ENCODE assay signal across 8 cellular contexts in genomic region chr3:47824541-47825473, GRCh38. TPM values are rescaled to one million over a fixed set of nuclear protein-coding genes. Genes with fewer than 3 reads are reported as not detected.
DNase-seq lines count a peak whose midpoint lies in the region; ATAC-seq, FAIRE-seq and TF ChIP-seq lines count a peak whose summit lies in the region.

No MANE protein-coding gene starts in this region.

- H2AFZ ChIP-seq in hepatocyte: peak overlapping the region; percentile 93

- no peaks in the 10 kb centered on the region for H3K27me3 Mint-ChIP-seq in T-helper 17 cell

- ATAC-seq in HG02623 (IDR thresholded peaks at IDR 0.05; ENCODE audit: unreplicated experiment) (peak; percentile 91), T-helper 17 cell (peak; percentile 99)

- peak; percentile 86 for TF ChIP-seq POLR2A in GM12892 (IDR thresholded peaks at IDR 0.05; ENCODE audit: low read depth, low read length)

- H3K79me2 ChIP-seq in hepatocyte: peaks cover 36% of the 10 kb centered on the region

- H3K9me2 ChIP-seq in hepatocyte (replicated peaks; ENCODE audit: insufficient read depth): no peaks in the 10 kb centered on the region

- H3K4me1 ChIP-seq in ascending aorta: peaks cover 5 to 6% of the 10 kb centered on the region in 2 donors
- H3K4me1 ChIP-seq in hepatocyte (ENCODE audit: insufficient read depth): peaks cover 8% of the 10 kb centered on the region

- H4K20me1 ChIP-seq in hepatocyte (ENCODE audit: insufficient read depth, poor library complexity, severe bottlenecking): peaks cover 8% of the 10 kb centered on the region

- H3K27me3 ChIP-seq in ascending aorta (no peaks in the 10 kb centered on the region), hepatocyte (no peaks in the 10 kb centered on the region)

- peak overlapping the region; percentile 84 to 85 for H3K27ac ChIP-seq in ascending aorta
- H3K27ac ChIP-seq in hepatocyte: peak overlapping the region; percentile 83

- DNase-seq in GM12892 (ENCODE audit: insufficient read length) (peak; percentile 96), NCI-H1092 treated with DMSO at 0.1 percent for 48 hours (lab: John Stamatoyannopoulos, UW) (peak; percentile 75), T-helper 17 cell (peak; percentile 75 to 76 (median 76)), ascending aorta (ENCODE audit: low spot score in 2 of 2) (peak in 1 of 2 donors; percentile 86), hepatocyte (ENCODE audit: low spot score) (peak; percentile 93), retinal pigment epithelial cell (ENCODE audit: low read depth) (peak; percentile 55), mesenteric fat pad (ENCODE audit: low spot score) (no peak)

- H3K36me3 Mint-ChIP-seq in T-helper 17 cell (ENCODE audit: low read depth): no peaks in the 10 kb centered on the region

- peak overlapping the region; percentile 91 for H3K4me2 ChIP-seq in hepatocyte

- peak overlapping the region; percentile 91 for H3K4me3 Mint-ChIP-seq in T-helper 17 cell

- intact Hi-C loops in ascending aorta (cut with DNase I): loop anchor here (2.0 kb wide), 1 partner anchor 22 kb away; the partner anchor contains the start of gene DHX30

- peak overlapping the region; percentile 91 for H3K27ac Mint-ChIP-seq in T-helper 17 cell

- peak overlapping the region; percentile 99 to 100 for H3K4me3 ChIP-seq in ascending aorta
- H3K4me3 ChIP-seq in hepatocyte: peak overlapping the region; percentile 100
- peak overlapping the region; percentile 88 for H3K4me3 ChIP-seq in retinal pigment epithelial cell (ENCODE audit: low read length)

- peak; percentile 97 for FAIRE-seq in GM12892 (lab: Jason Lieb, UNC)

- H3K9me3 ChIP-seq in T-helper 17 cell (ENCODE audit: control insufficient read depth, low read length, poor library complexity, severe bottlenecking) (no peaks in the 10 kb centered on the region), ascending aorta (no peaks in the 10 kb centered on the region), hepatocyte (ENCODE audit: low read depth) (no peaks in the 10 kb centered on the region)

- peaks cover 22% of the 10 kb centered on the region for H3K4me1 Mint-ChIP-seq in T-helper 17 cell

- peak; percentile 66 to 94 (median 81) for TF ChIP-seq CTCF in ascending aorta (IDR thresholded peaks at IDR 0.05)
- TF ChIP-seq CTCF in hepatocyte (IDR thresholded peaks at IDR 0.05; ENCODE audit: poor library complexity): peak; percentile 84
- TF ChIP-seq CTCF in retinal pigment epithelial cell (conservative IDR thresholded peaks at IDR 0.05; ENCODE audit: low read depth, low read length): peak; percentile 60

- H3K36me3 ChIP-seq in ascending aorta (peaks cover 30 to 51% of the 10 kb centered on the region in 2 donors), hepatocyte (replicated peaks; ENCODE audit: insufficient read depth, low read depth) (no peaks in the 10 kb centered on the region)

- WGBS in hepatocyte (ENCODE audit: low lambda C conversion rate, missing lambda C conversion rate): 4% methylated on average over 70 of the region's 77 CpGs

RNA-seq across cellular contexts. Expression of gene DHX30, which starts 21.9 kb away (rescaled TPM):
- polyA plus RNA-seq in GM12892 (2012; ENCODE audit: missing spikeins): 25.3 TPM
- 10 to 100 TPM; 66.8 to 74.2 TPM for total RNA-seq in T-helper 17 cell
- total RNA-seq in ascending aorta: 25.8 TPM
- total RNA-seq in hepatocyte: 51.3 and 52.0 TPM in 2 replicates
- 47.8 and 55.8 TPM in 2 replicates for polyA plus RNA-seq in hepatocyte
- 52.2 TPM for total RNA-seq in mesenteric fat pad

RNA-seq across cellular contexts. Expression of gene SMARCC1, which starts 43.1 kb away (rescaled TPM):
- 55.1 TPM for polyA plus RNA-seq in GM12892 (2012; ENCODE audit: missing spikeins)
- total RNA-seq in T-helper 17 cell: 100 to 1,000 TPM in 1 of 2 donors, 10 to 100 TPM in 1; 82.2 to 104 TPM
- total RNA-seq in ascending aorta: 24.8 TPM
- total RNA-seq in hepatocyte: 35.6 and 38.2 TPM in 2 replicates
- polyA plus RNA-seq in hepatocyte: 35.5 and 43.3 TPM in 2 replicates
- total RNA-seq in mesenteric fat pad: 46.1 TPM
